8 cellular contexts compared by ENCODE assay signal in genomic region chr3:143120716-143121239, GRCh38. TPM values are rescaled to one million over a fixed set of nuclear protein-coding genes. Genes with fewer than 3 reads are reported as not detected.
DNase-seq lines count a peak whose midpoint lies in the region; ATAC-seq and TF ChIP-seq lines count a peak whose summit lies in the region.

No MANE protein-coding gene starts in this region.

- no peaks in the 10 kb centered on the region for H4K20me1 ChIP-seq in PC-9 (ENCODE audit: insufficient read depth)

- intact Hi-C loops in activated B cell treated with CpG ODN at 0.5 μM for 24 hours (cut with micrococcal nuclease): loop anchor here (1.0 to 5.0 kb wide), 5 partner anchors 147 to 907 kb away; partner anchors contain the start of gene DIPK2A
- intact Hi-C loops in thyroid gland (cut with DNase I): no loop called here
- intact Hi-C loops in PC-9 (cut with micrococcal nuclease; ENCODE audit: unreplicated experiment): no loop called here

- no peaks in the 10 kb centered on the region for H3K27me3 Mint-ChIP-seq in activated B cell treated with CpG ODN at 0.5 μM for 24 hours

- H2AFZ ChIP-seq in PC-9: no peak overlapping the region

- DNase-seq in AG09319 (ENCODE audit: extremely low read depth, low read depth) (no peak), activated B cell treated with CpG ODN at 0.5 μM for 24 hours (peak; percentile 56), myocyte (ENCODE audit: low read depth) (peak; percentile 43), thyroid gland (peak; percentile 40 to 45), PC-9 (no peak)
- DNase-seq in effector memory CD4-positive, alpha-beta T cell: no peak

- no peak for TF ChIP-seq POLR2A in thyroid gland (IDR thresholded peaks at IDR 0.05)

- H3F3A ChIP-seq in PC-9 (ENCODE audit: insufficient read depth, low read depth): no peaks in the 10 kb centered on the region

- peaks cover 39% of the 10 kb centered on the region for H3K4me1 Mint-ChIP-seq in activated B cell treated with CpG ODN at 0.5 μM for 24 hours

- no peaks in the 10 kb centered on the region for H3K9me2 ChIP-seq in PC-9 (ENCODE audit: insufficient read depth)

- POLR2A ChIA-PET in activated B cell treated with CpG ODN at 0.5 μM for 24 hours (lab: Charles Lee): interaction anchor here (0.5 to 3.7 kb wide), 8 partner anchors 39 to 851 kb away, joined by 3 to 17 read pairs (median 4); partner anchors contain the start of genes DIPK2A and U2SURP
- POLR2A ChIA-PET in PC-9 (lab: Charles Lee; ENCODE audit: unreplicated experiment): no interaction called here

- ATAC-seq in GM18870 (IDR thresholded peaks at IDR 0.05; ENCODE audit: unreplicated experiment) (peak; percentile 32), HG03354 (IDR thresholded peaks at IDR 0.05; ENCODE audit: poor library complexity, severe bottlenecking, unreplicated experiment) (peak; percentile 43), activated B cell treated with CpG ODN at 0.5 μM for 24 hours (ENCODE audit: low read depth) (peak; percentile 19)

- CTCF ChIA-PET in activated B cell treated with CpG ODN at 0.5 μM for 24 hours (lab: Charles Lee) (interaction anchor here (0.8 to 2.1 kb wide), 6 partner anchors 38 to 553 kb away, joined by 3 to 12 read pairs (median 4); no protein-coding TSS in a partner anchor), PC-9 (lab: Charles Lee) (no interaction called here)

- H3K36me3 ChIP-seq in effector memory CD4-positive, alpha-beta T cell (ENCODE audit: control insufficient read depth, insufficient read depth, low read length): no peaks in the 10 kb centered on the region
- H3K36me3 ChIP-seq in thyroid gland: no peaks in the 10 kb centered on the region
- no peaks in the 10 kb centered on the region for H3K36me3 ChIP-seq in PC-9 (ENCODE audit: low read depth)

- no peak overlapping the region for H3K27ac ChIP-seq in effector memory CD4-positive, alpha-beta T cell (ENCODE audit: insufficient read depth, low read length, poor library complexity, severe bottlenecking)
- H3K27ac ChIP-seq in thyroid gland: no peak overlapping the region
- H3K27ac ChIP-seq in PC-9: no peak overlapping the region

- H3K9me3 Mint-ChIP-seq in activated B cell treated with CpG ODN at 0.5 μM for 24 hours: no peaks in the 10 kb centered on the region

- no peaks in the 10 kb centered on the region for H3K27me3 ChIP-seq in effector memory CD4-positive, alpha-beta T cell (replicated peaks; ENCODE audit: control insufficient read depth, insufficient read depth, low read length, poor library complexity, severe bottlenecking)
- H3K27me3 ChIP-seq in thyroid gland (no peaks in the 10 kb centered on the region), PC-9 (ENCODE audit: insufficient read depth, low read depth) (no peaks in the 10 kb centered on the region)

- no TSS peak for BruUV-seq in PC-9 (replicated peaks; lab: Mats Ljungman, UMichigan)

- H3K27ac Mint-ChIP-seq in activated B cell treated with CpG ODN at 0.5 μM for 24 hours: no peak overlapping the region

- no peaks in the 10 kb centered on the region for H3K9me3 ChIP-seq in effector memory CD4-positive, alpha-beta T cell (ENCODE audit: control insufficient read depth, low read length)
- H3K9me3 ChIP-seq in thyroid gland: no peaks in the 10 kb centered on the region
- no peaks in the 10 kb centered on the region for H3K9me3 ChIP-seq in PC-9 (ENCODE audit: insufficient read depth, low read depth)

- peak overlapping the region; percentile 82 for H3K4me3 ChIP-seq in effector memory CD4-positive, alpha-beta T cell (ENCODE audit: insufficient read depth, low read depth, low read length, poor library complexity, severe bottlenecking)
- H3K4me3 ChIP-seq in thyroid gland (replicated peaks in 1 of 3) (peak overlapping the region; percentile 47 to 95 (median 68)), PC-9 (no peak overlapping the region)

- H3K4me1 ChIP-seq in effector memory CD4-positive, alpha-beta T cell (ENCODE audit: control insufficient read depth, insufficient read depth, low read length, poor library complexity, severe bottlenecking): no peaks in the 10 kb centered on the region
- H3K4me1 ChIP-seq in thyroid gland: peaks cover 16 to 17% of the 10 kb centered on the region in 2 donors
- no peaks in the 10 kb centered on the region for H3K4me1 ChIP-seq in PC-9 (replicated peaks; ENCODE audit: insufficient read depth)

- peak overlapping the region; percentile 75 for H3K4me3 Mint-ChIP-seq in activated B cell treated with CpG ODN at 0.5 μM for 24 hours

- H3K36me3 Mint-ChIP-seq in activated B cell treated with CpG ODN at 0.5 μM for 24 hours (ENCODE audit: low read depth): peaks cover 8% of the 10 kb centered on the region

- WGBS in thyroid gland, 2 donors: no CpG with 5 or more reads among the region's 60 CpGs

- TF ChIP-seq CTCF in AG09319 (IDR thresholded peaks at IDR 0.05; ENCODE audit: low read depth, low read length): peak; percentile 19
- TF ChIP-seq CTCF in activated B cell treated with CpG ODN at 0.5 μM for 24 hours (IDR thresholded peaks at IDR 0.05): no peak
- peak in 1 of 6 experiments; percentile 2 for TF ChIP-seq CTCF in thyroid gland (IDR thresholded peaks at IDR 0.05)
- TF ChIP-seq CTCF in PC-9 (conservative IDR thresholded peaks at IDR 0.05): no peak

- H3K4me2 ChIP-seq in PC-9: no peak overlapping the region

- H3K79me2 ChIP-seq in PC-9 (ENCODE audit: low read depth): no peaks in the 10 kb centered on the region

RNA-seq across cellular contexts. Expression of gene CHST2, which starts 1.2 kb away (rescaled TPM):
- 11.8 and 12.3 TPM in 2 replicates for total RNA-seq in activated B cell treated with CpG ODN at 0.5 μM for 24 hours
- 5.1 and 8.3 TPM in 2 replicates for total RNA-seq in myocyte
- polyA plus RNA-seq in myocyte (2012): 4.3 TPM
- 10 to 100 TPM in 3 of 4 donors, 1 to 10 TPM in 1; 8.5 to 14.0 (median 12.2) TPM for total RNA-seq in thyroid gland
- total RNA-seq in PC-9 (2021): 0.15 and 0.18 TPM in 2 replicates

Comparison
In these comparisons a context has a peak if more than half of its experiments do, and no peak if none do; other contexts are left out.
1. DNase-seq: peak in activated B cell treated with CpG ODN at 0.5 μM for 24 hours (single experiment), myocyte (single experiment) and thyroid gland (2 of 2); none in AG09319 (single experiment), effector memory CD4-positive, alpha-beta T cell (0 of 3) and PC-9 (0 of 2).
2. Peak in every context shown above with its lines, with median percentiles within 50 percentile points of each other: ATAC-seq.